ENCODE assay signal across 15 cellular contexts in genomic region chr15:99124641-99125040, GRCh38. TPM values are rescaled to one million over a fixed set of nuclear protein-coding genes. Genes with fewer than 3 reads are reported as not detected.
A peak's percentile ranks its signal among the peaks of the same experiment; 100 is the strongest.
DNase-seq lines count a peak whose midpoint lies in the region; ATAC-seq, FAIRE-seq and TF ChIP-seq lines count a peak whose summit lies in the region.
"Had no signal": no experiment of that assay in that cellular context is flagged by ENCODE, and none has a peak within 500 bp of the region (broad histone marks: within the 10 kb centered on the region; RNA-seq: fewer than 3 reads in every experiment).

No MANE protein-coding gene starts in this region.

- H3K9me1 ChIP-seq in keratinocyte (ENCODE audit: control insufficient read depth, extremely low read depth, insufficient read depth, low read length): no peaks in the 10 kb centered on the region

- DNase-seq in Calu3 (no peak), keratinocyte (ENCODE audit: low read depth, low spot score) (no peak), upper lobe of right lung (no peak), GM19240 (ENCODE audit: insufficient read length, low spot score) (no peak)
- DNase-seq: activated CD8-positive, alpha-beta T cell treated with anti-CD3 and anti-CD28 coated beads, Interleukin-2, amount 10 ng/mL, durations not matched to agents 7 days and 5 days; cerebellar nuclear complex; DND-41; NCI-H1092; NCI-H446 had no signal

- H4K20me1 ChIP-seq in keratinocyte (ENCODE audit: control insufficient read depth, extremely low read depth, insufficient read depth, low read length): no peaks in the 10 kb centered on the region

- no peaks in the 10 kb centered on the region for H3K27me3 Mint-ChIP-seq in Calu3 (ENCODE audit: unreplicated experiment)

- CTCF ChIA-PET in Calu3 (lab: Charles Lee): interaction anchor here (1.3 kb wide), 1 partner anchor 19 kb away, joined by 8 read pairs; the partner anchor contains the start of gene SYNM

- H3K4me1 Mint-ChIP-seq in Calu3 (ENCODE audit: low read depth, unreplicated experiment): peaks cover 18% of the 10 kb centered on the region

- H3K27ac ChIP-seq in angular gyrus (ENCODE audit: low read depth, low read length) (peak overlapping the region; percentile 92), keratinocyte (ENCODE audit: control insufficient read depth, insufficient read depth, low read length) (no peak overlapping the region), upper lobe of right lung (no peak overlapping the region)
- H3K27ac ChIP-seq: right lobe of liver had no signal

- H3K79me2 ChIP-seq in keratinocyte (ENCODE audit: control insufficient read depth, insufficient read depth, low read length): no peaks in the 10 kb centered on the region

- H3K36me3 Mint-ChIP-seq in Calu3 (ENCODE audit: insufficient read depth, unreplicated experiment): peaks cover 11% of the 10 kb centered on the region

- H2AFZ ChIP-seq in keratinocyte (ENCODE audit: control insufficient read depth, low read length): no peak overlapping the region

- ATAC-seq in upper lobe of right lung: no peak
- no peak for ATAC-seq in HG03469 (IDR thresholded peaks at IDR 0.05; ENCODE audit: unreplicated experiment)
- ATAC-seq in GM21529 (IDR thresholded peaks at IDR 0.05; ENCODE audit: unreplicated experiment): no peak
- ATAC-seq: activated CD8-positive, alpha-beta T cell treated with anti-CD3 and anti-CD28 coated beads, Interleukin-2, amount 10 ng/mL, durations not matched to agents 7 days and 5 days had no signal

- H3K9ac ChIP-seq in keratinocyte (ENCODE audit: control insufficient read depth, extremely low read depth, insufficient read depth, low read length): no peak overlapping the region
- H3K9ac ChIP-seq in skeletal muscle satellite cell (ENCODE audit: low read depth, low read length): peak overlapping the region; percentile 58

- H3K27me3 ChIP-seq in keratinocyte (ENCODE audit: control insufficient read depth, extremely low read depth, insufficient read depth, low read length) (peaks cover 4% of the 10 kb centered on the region), skeletal muscle satellite cell (ENCODE audit: control insufficient read depth, insufficient read depth, low read length) (no peaks in the 10 kb centered on the region), upper lobe of right lung (no peaks in the 10 kb centered on the region)
- H3K27me3 ChIP-seq: right lobe of liver, upper lobe of left lung had no signal

- no peak overlapping the region for H3K4me3 Mint-ChIP-seq in Calu3 (ENCODE audit: low read depth, unreplicated experiment)
- H3K4me3 Mint-ChIP-seq: activated CD8-positive, alpha-beta T cell treated with anti-CD3 and anti-CD28 coated beads, Interleukin-2, amount 10 ng/mL, durations not matched to agents 7 days and 5 days had no signal

- H3K4me1 ChIP-seq in keratinocyte (ENCODE audit: control insufficient read depth, extremely low read depth, insufficient read depth, low read length) (peaks cover 17% of the 10 kb centered on the region), skeletal muscle satellite cell (ENCODE audit: control insufficient read depth, insufficient read depth, low read length) (peaks cover 29% of the 10 kb centered on the region), upper lobe of right lung (peaks cover 16% of the 10 kb centered on the region)
- H3K4me1 ChIP-seq: right lobe of liver had no signal

- no peaks in the 10 kb centered on the region for H3K9me3 Mint-ChIP-seq in Calu3 (ENCODE audit: low read depth, unreplicated experiment)

- H3K4me3 ChIP-seq in keratinocyte (ENCODE audit: control insufficient read depth in 2 of 3, extremely low read depth in 1 of 3, insufficient read depth in 2 of 3, low read depth in 1 of 3, low read length in 3 of 3) (no peak overlapping the region), skeletal muscle satellite cell (ENCODE audit: low read length) (no peak overlapping the region), upper lobe of right lung (no peak overlapping the region)
- H3K4me3 ChIP-seq: right lobe of liver had no signal

- FAIRE-seq in keratinocyte (lab: Jason Lieb, UNC): no peak

- BruUV-seq in Calu3 (replicated peaks; lab: Mats Ljungman, UMichigan): no TSS peak

- dilution Hi-C loops in keratinocyte (cut with MboI; ENCODE audit: extremely low pct_ligation_motif_present, low sequenced_read_pairs): no loop called here

- H3K9me3 ChIP-seq in keratinocyte (ENCODE audit: control insufficient read depth, low read depth, low read length) (no peaks in the 10 kb centered on the region), skeletal muscle satellite cell (replicated peaks; ENCODE audit: low read length) (no peaks in the 10 kb centered on the region), upper lobe of right lung (no peaks in the 10 kb centered on the region)
- H3K9me3 ChIP-seq: right lobe of liver, upper lobe of left lung had no signal

- TF ChIP-seq CTCF in Calu3 (IDR thresholded peaks at IDR 0.05; ENCODE audit: unreplicated experiment) (no peak), keratinocyte (optimal IDR thresholded peaks at IDR 0.05 in 1 of 3, IDR thresholded peaks at IDR 0.05 in 1 of 3, conservative IDR thresholded peaks at IDR 0.05 in 1 of 3; ENCODE audit: extremely low read depth in 1 of 3, insufficient read depth in 2 of 3, low read length in 3 of 3) (no peak), upper lobe of right lung (IDR thresholded peaks at IDR 0.05) (no peak)

- H3K4me2 ChIP-seq in keratinocyte (ENCODE audit: control insufficient read depth, extremely low read depth, insufficient read depth, low read depth, low read length) (peak overlapping the region; percentile 90), skeletal muscle satellite cell (ENCODE audit: low read length) (peak overlapping the region; percentile 81)

- peak overlapping the region; percentile 93 for H3K27ac Mint-ChIP-seq in Calu3 (ENCODE audit: unreplicated experiment)
- H3K27ac Mint-ChIP-seq: activated CD8-positive, alpha-beta T cell treated with anti-CD3 and anti-CD28 coated beads, Interleukin-2, amount 10 ng/mL, durations not matched to agents 7 days and 5 days had no signal

- intact Hi-C loops in Calu3 (cut with micrococcal nuclease; ENCODE audit: unreplicated experiment) (loop anchor here (5.0 kb wide), 1 partner anchor 88 kb away; no protein-coding TSS in a partner anchor), upper lobe of right lung (cut with DNase I) (no loop called here)

- H3K36me3 ChIP-seq in keratinocyte (ENCODE audit: control insufficient read depth in 2 of 2, extremely low read depth in 1 of 2, insufficient read depth in 2 of 2, low read length in 2 of 2) (no peaks in the 10 kb centered on the region), skeletal muscle satellite cell (ENCODE audit: insufficient read depth, low read length) (no peaks in the 10 kb centered on the region), upper lobe of right lung (no peaks in the 10 kb centered on the region)
- H3K36me3 ChIP-seq: right lobe of liver, upper lobe of left lung had no signal

RNA-seq across cellular contexts. Expression of gene SYNM, which starts 19.8 kb away (rescaled TPM):
- total RNA-seq in Calu3 (2022) (7.8 and 9.4 TPM in 2 replicates), upper lobe of right lung (19.5 TPM)
- polyA plus RNA-seq in keratinocyte: 0.04 to 0.10 TPM (median 0.09 TPM) in 3 replicates
- polyA plus RNA-seq in keratinocyte (2011; ENCODE audit: low read depth): 0.25 TPM
- 0.01 TPM in 2 replicates for polyA plus RNA-seq in keratinocyte (2011; cell fraction: cytosol; rRNA removed)
- polyA plus RNA-seq in keratinocyte (2011; cell fraction: nucleus; rRNA removed): 0.20 and 0.23 TPM in 2 replicates
- polyA plus RNA-seq in keratinocyte (2012; ENCODE audit: low replicate concordance): 0.24 and 0.29 TPM in 2 replicates
- 0.03 to 0.52 TPM (median 0.10 TPM) in 3 replicates for polyA minus RNA-seq in keratinocyte
- polyA minus RNA-seq in keratinocyte (2011; cell fraction: cytosol; rRNA and poly(A)+ RNA removed): not detected
- 0.11 and 0.31 TPM in 2 replicates for polyA minus RNA-seq in keratinocyte (2011; cell fraction: nucleus; rRNA and poly(A)+ RNA removed)
- 0.66 and 1.0 TPM in 2 replicates for total RNA-seq in skeletal muscle satellite cell (2012; rRNA removed)
